Comparison of ENCODE assay signal across 1 cellular context in genomic region chr11:2097356-2097997, GRCh38.
TF ChIP-seq lines count a peak whose summit lies in the region.

No MANE protein-coding gene starts in this region.

TF ChIP-seq in HepG2, 621 proteins besides CTCF, POLR2A, EP300 and RAD21 (continued from another document):
- TF ChIP-seq, protein P1, sequence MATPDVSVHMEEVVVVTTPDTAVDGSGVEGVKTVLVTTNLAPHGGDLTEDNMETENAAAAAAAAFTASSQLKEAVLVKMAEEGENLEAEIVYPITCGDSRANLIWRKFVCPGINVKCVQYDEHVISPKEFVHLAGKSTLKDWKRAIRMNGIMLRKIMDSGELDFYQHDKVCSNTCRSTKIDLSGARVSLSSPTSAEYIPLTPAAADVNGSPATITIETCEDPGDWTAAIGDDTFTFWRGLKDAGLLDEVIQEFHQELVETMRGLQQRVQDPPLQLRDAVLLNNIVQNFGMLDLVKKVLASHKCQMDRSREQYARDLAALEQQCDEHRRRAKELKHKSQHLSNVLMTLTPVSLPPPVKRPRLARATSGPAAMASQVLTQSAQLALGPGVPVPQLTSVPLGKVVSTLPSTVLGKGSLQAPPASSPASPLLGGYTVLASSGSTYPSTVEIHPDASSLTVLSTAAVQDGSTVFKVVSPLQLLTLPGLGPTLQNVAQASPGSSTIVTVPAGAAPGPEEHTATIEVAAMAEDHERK (CRISPR knock-in tag; IDR thresholded peaks at IDR 0.05; ENCODE audit: low read depth) = no peak
